8 cellular contexts compared by ENCODE assay signal in the genomic region with DNA sequence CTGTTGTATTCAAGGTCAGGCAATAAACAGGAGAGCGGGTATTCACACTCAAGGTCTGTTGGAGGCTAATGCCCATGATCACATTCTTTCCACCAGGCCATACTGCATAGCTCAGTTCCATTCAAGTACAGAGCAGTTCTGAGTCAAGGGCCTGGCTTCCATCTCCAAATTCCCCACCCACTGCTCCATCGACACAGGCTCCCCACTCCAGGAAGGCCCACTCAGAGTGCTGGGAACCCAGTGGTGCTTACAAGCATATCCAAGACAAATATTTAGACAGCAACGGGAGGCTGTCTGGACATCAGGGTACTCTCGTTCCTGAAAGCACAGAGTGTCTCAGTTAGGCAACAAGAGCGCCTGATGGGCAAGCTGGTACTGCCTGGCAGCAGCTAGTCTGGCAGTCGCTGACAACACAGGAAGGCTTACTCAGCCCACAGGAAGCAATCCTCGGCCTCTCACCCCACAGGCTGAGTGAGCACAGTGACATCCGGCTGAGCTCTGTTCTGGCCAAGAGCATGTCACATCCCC. TPM values are rescaled to one million over a fixed set of nuclear protein-coding genes. Genes with fewer than 3 reads are reported as not detected.
DNase-seq lines count a peak whose midpoint lies in the region; ATAC-seq and TF ChIP-seq lines count a peak whose summit lies in the region.

No MANE protein-coding gene starts in this region.

- H3K9me3 ChIP-seq in BE2C, result no peaks in the 10 kb centered on the region

- no peaks in the 10 kb centered on the region for H3K27me3 ChIP-seq in BE2C

- H3K36me3 Mint-ChIP-seq in naive thymus-derived CD8-positive, alpha-beta T cell, result peaks cover 0 to 53% (median 8%) of the 10 kb centered on the region in 3 donors
- peaks cover 22% of the 10 kb centered on the region for H3K36me3 Mint-ChIP-seq in stimulated activated memory B cell treated with anti-CD40 and anti-IgM and Interleukin-4, amounts not matched to agents 10 μg/mL and 1 μg/mL and 100 μg/mL, for 72 hours

- TF ChIP-seq CTCF in epithelial cell of proximal tubule (conservative IDR thresholded peaks at IDR 0.05; ENCODE audit: low read depth, low read length), result peak; percentile 51
- TF ChIP-seq CTCF in BE2C (IDR thresholded peaks at IDR 0.05; ENCODE audit: low read depth, low read length), result no peak

- peak overlapping the region; percentile 94 to 99 (median 96) for H3K27ac Mint-ChIP-seq in naive thymus-derived CD8-positive, alpha-beta T cell
- peak overlapping the region; percentile 89 for H3K27ac Mint-ChIP-seq in stimulated activated memory B cell treated with anti-CD40 and anti-IgM and Interleukin-4, amounts not matched to agents 10 μg/mL and 1 μg/mL and 100 μg/mL, for 72 hours

- no peaks in the 10 kb centered on the region for H3K27me3 Mint-ChIP-seq in naive thymus-derived CD8-positive, alpha-beta T cell
- no peaks in the 10 kb centered on the region for H3K27me3 Mint-ChIP-seq in stimulated activated memory B cell treated with anti-CD40 and anti-IgM and Interleukin-4, amounts not matched to agents 10 μg/mL and 1 μg/mL and 100 μg/mL, for 72 hours

- peak; percentile 68 for ATAC-seq in GM18907 (IDR thresholded peaks at IDR 0.05; ENCODE audit: unreplicated experiment)
- ATAC-seq in naive thymus-derived CD8-positive, alpha-beta T cell, result peak; percentile 98 to 100
- peak; percentile 93 for ATAC-seq in stimulated activated memory B cell treated with anti-CD40 and anti-IgM and Interleukin-4, amounts not matched to agents 10 μg/mL and 1 μg/mL and 100 μg/mL, for 72 hours

- DNase-seq in NCI-H510A treated with DMSO at 0.1 percent for 48 hours (lab: John Stamatoyannopoulos, UW) (peak; percentile 58), activated T-cell treated with anti-CD3 and anti-CD28 coated beads for 4 hours (peak; percentile 50), epithelial cell of proximal tubule (ENCODE audit: low read depth) (peak; percentile 95), OCI-M2 (lab: John Stamatoyannopoulos, UW; ENCODE audit: unreplicated experiment) (no peak), BE2C (no peak)
- DNase-seq in naive thymus-derived CD8-positive, alpha-beta T cell, result peak; percentile 23 to 77 (median 50)

- H3K4me1 ChIP-seq in BE2C, result no peaks in the 10 kb centered on the region

- POLR2A ChIA-PET in naive thymus-derived CD8-positive, alpha-beta T cell (lab: Charles Lee), result interaction anchor here (0.7 to 3.6 kb wide), 24 partner anchors 9 to 787 kb away, joined by 3 to 39 read pairs (median 6); partner anchors contain the start of genes CCT6B, LIG3, RFFL and TAF15

- no peaks in the 10 kb centered on the region for H3K36me3 ChIP-seq in BE2C

- H3K4me3 Mint-ChIP-seq in naive thymus-derived CD8-positive, alpha-beta T cell, result peak overlapping the region; percentile 36 to 79 (median 68)
- no peak overlapping the region for H3K4me3 Mint-ChIP-seq in stimulated activated memory B cell treated with anti-CD40 and anti-IgM and Interleukin-4, amounts not matched to agents 10 μg/mL and 1 μg/mL and 100 μg/mL, for 72 hours

- peaks cover 15 to 60% (median 50%) of the 10 kb centered on the region in 4 donors for H3K4me1 Mint-ChIP-seq in naive thymus-derived CD8-positive, alpha-beta T cell
- peaks cover 10% of the 10 kb centered on the region for H3K4me1 Mint-ChIP-seq in stimulated activated memory B cell treated with anti-CD40 and anti-IgM and Interleukin-4, amounts not matched to agents 10 μg/mL and 1 μg/mL and 100 μg/mL, for 72 hours

- H3K9me3 Mint-ChIP-seq in naive thymus-derived CD8-positive, alpha-beta T cell, result no peaks in the 10 kb centered on the region
- no peaks in the 10 kb centered on the region for H3K9me3 Mint-ChIP-seq in stimulated activated memory B cell treated with anti-CD40 and anti-IgM and Interleukin-4, amounts not matched to agents 10 μg/mL and 1 μg/mL and 100 μg/mL, for 72 hours

- H3K4me3 ChIP-seq in epithelial cell of proximal tubule (ENCODE audit: low read depth, low read length), result no peak overlapping the region
- no peak overlapping the region for H3K4me3 ChIP-seq in BE2C (ENCODE audit: low read depth, low read length)

RNA-seq across cellular contexts. Expression of gene RFFL, which starts 40.9 kb away (rescaled TPM):
- 17.7 and 31.5 TPM in 2 replicates for total RNA-seq in epithelial cell of proximal tubule
- total RNA-seq in naive thymus-derived CD8-positive, alpha-beta T cell, result 10 to 100 TPM; 69.1 to 70.1 TPM
- polyA plus RNA-seq in naive thymus-derived CD8-positive, alpha-beta T cell, result 10 to 100 TPM; 30.8 to 39.7 (median 31.9) TPM
- polyA plus RNA-seq in BE2C (2012; ENCODE audit: insufficient read depth, insufficient read length, low read depth), result 6.7 TPM

RNA-seq across cellular contexts. Expression of gene LIG3, which starts 42.3 kb away (rescaled TPM):
- 36.2 and 40.9 TPM in 2 replicates for total RNA-seq in epithelial cell of proximal tubule
- total RNA-seq in naive thymus-derived CD8-positive, alpha-beta T cell, result 10 to 100 TPM; 49.8 to 51.7 TPM
- polyA plus RNA-seq in naive thymus-derived CD8-positive, alpha-beta T cell, result 10 to 100 TPM; 12.2 to 15.2 (median 13.1) TPM
- 86.0 TPM for polyA plus RNA-seq in BE2C (2012; ENCODE audit: insufficient read depth, insufficient read length, low read depth)

Comparison
In these comparisons a context has a peak if more than half of its experiments do, and no peak if none do; other contexts are left out.
1. DNase-seq: peak in NCI-H510A treated with DMSO at 0.1 percent for 48 hours (single experiment), activated T-cell treated with anti-CD3 and anti-CD28 coated beads for 4 hours (single experiment), epithelial cell of proximal tubule (single experiment) and naive thymus-derived CD8-positive, alpha-beta T cell (10 of 10); none in OCI-M2 (single experiment) and BE2C (single experiment).
2. Peak in every context shown above with its lines, with median percentiles within 50 percentile points of each other: ATAC-seq.